8 cellular contexts compared by ENCODE assay signal in the genomic region with DNA sequence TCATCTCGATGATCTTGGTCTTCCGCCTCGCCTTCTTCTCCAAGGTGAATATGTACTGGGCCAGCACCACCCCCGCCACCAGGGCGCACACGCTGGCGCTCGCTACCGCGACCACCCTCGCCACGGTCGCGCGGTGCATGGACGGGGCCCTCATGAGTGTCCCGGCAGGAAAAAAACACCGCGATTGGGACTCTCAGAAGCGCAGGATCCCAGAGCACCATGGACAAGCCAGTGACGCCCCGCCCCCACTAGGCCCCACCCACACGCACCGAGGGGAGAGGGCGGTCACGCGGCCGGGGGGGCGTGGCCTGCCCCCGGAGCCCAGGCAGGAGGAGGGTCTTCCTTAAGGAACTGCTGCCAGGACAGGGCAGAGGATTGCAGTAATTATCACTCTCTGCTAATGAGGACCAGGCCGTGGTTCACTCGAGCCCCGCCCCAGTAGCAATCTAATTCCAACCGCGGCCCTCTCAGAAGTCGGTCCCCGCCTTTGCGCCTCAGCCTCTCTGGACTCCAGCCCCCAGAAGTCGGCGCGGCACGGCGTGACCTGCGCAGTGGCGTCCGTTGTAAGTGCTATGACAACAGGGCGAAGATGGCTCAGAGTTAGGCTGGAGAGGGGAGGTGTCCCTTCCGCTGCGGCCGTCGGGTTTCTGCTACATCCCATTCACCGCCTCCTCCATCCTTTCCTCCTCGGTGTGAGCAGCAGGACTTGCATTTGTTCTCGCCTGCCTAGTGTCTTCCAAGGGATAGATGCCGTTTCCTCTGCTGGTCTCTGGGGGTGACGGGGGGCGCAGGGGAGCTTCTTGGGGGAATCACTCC. TPM values are rescaled to one million over a fixed set of nuclear protein-coding genes. Genes with fewer than 3 reads are reported as not detected.
A peak's percentile ranks its signal among the peaks of the same experiment; 100 is the strongest.
DNase-seq lines count a peak whose midpoint lies in the region; ATAC-seq and TF ChIP-seq lines count a peak whose summit lies in the region.

A gene (plus strand): TSS at position 575 of the 816 bp plus-strand sequence. CDS start 16,689 bp downstream, outside the sequence.

- no peaks in the 10 kb centered on the region for H3K9me3 Mint-ChIP-seq in activated naive CD8-positive, alpha-beta T cell treated with anti-CD3 and anti-CD28 coated beads, Interleukin-2, amount 10 ng/mL, durations not matched to agents 7 days and 5 days
- H3K9me3 Mint-ChIP-seq in osteocyte (ENCODE audit: unreplicated experiment) = no peaks in the 10 kb centered on the region

- TF ChIP-seq CTCF in GM12873 (IDR thresholded peaks at IDR 0.05; ENCODE audit: insufficient read depth, low read depth, low read length, missing control alignments) = peak; percentile 13
- TF ChIP-seq CTCF in osteocyte (IDR thresholded peaks at IDR 0.05) = no peak
- no peak for TF ChIP-seq CTCF in thoracic aorta (IDR thresholded peaks at IDR 0.05)

- H3K27me3 ChIP-seq in thoracic aorta (replicated peaks; ENCODE audit: insufficient read depth) = no peaks in the 10 kb centered on the region

- no peaks in the 10 kb centered on the region for H3K36me3 ChIP-seq in thoracic aorta

- peaks cover 3% of the 10 kb centered on the region for H3K36me3 Mint-ChIP-seq in activated naive CD8-positive, alpha-beta T cell treated with anti-CD3 and anti-CD28 coated beads, Interleukin-2, amount 10 ng/mL, durations not matched to agents 7 days and 5 days
- no peaks in the 10 kb centered on the region for H3K36me3 Mint-ChIP-seq in osteocyte (ENCODE audit: unreplicated experiment)

- intact Hi-C loops in Right ventricle myocardium inferior (cut with DNase I) = no loop called here

- H3K27ac ChIP-seq in thoracic aorta = peak within 1 kb of the TSS; percentile 67 to 73

- ATAC-seq in HG02678 (IDR thresholded peaks at IDR 0.05; ENCODE audit: unreplicated experiment) (peak; percentile 100), Right ventricle myocardium inferior (peak; percentile 99), thoracic aorta (ENCODE audit: insufficient number of reproducible peaks, low FRiP score, low read depth) (peak; percentile 92)
- peak; percentile 99 for ATAC-seq in activated naive CD8-positive, alpha-beta T cell treated with anti-CD3 and anti-CD28 coated beads, Interleukin-2, amount 10 ng/mL, durations not matched to agents 7 days and 5 days (ENCODE audit: low read depth)

- H3K4me1 ChIP-seq in thoracic aorta (ENCODE audit: control insufficient read depth in 1 of 2, low read depth in 2 of 2) = peaks cover 14 to 15% of the 10 kb centered on the region in 2 donors

- H3K4me3 ChIP-seq in thoracic aorta = peak within 1 kb of the TSS; percentile 84

- peaks cover 15% of the 10 kb centered on the region for H3K4me1 Mint-ChIP-seq in activated naive CD8-positive, alpha-beta T cell treated with anti-CD3 and anti-CD28 coated beads, Interleukin-2, amount 10 ng/mL, durations not matched to agents 7 days and 5 days
- peaks cover 18% of the 10 kb centered on the region for H3K4me1 Mint-ChIP-seq in osteocyte (ENCODE audit: unreplicated experiment)

- peaks cover 3% of the 10 kb centered on the region for H3K27me3 Mint-ChIP-seq in activated naive CD8-positive, alpha-beta T cell treated with anti-CD3 and anti-CD28 coated beads, Interleukin-2, amount 10 ng/mL, durations not matched to agents 7 days and 5 days
- H3K27me3 Mint-ChIP-seq in osteocyte (ENCODE audit: unreplicated experiment) = peaks cover 5% of the 10 kb centered on the region

- no peaks in the 10 kb centered on the region for H3K9me3 ChIP-seq in thoracic aorta

- POLR2A ChIA-PET in activated naive CD8-positive, alpha-beta T cell treated with anti-CD3 and anti-CD28 coated beads, Interleukin-2, amount 10 ng/mL, durations not matched to agents 7 days and 5 days (lab: Charles Lee) = interaction anchor here (0.6 to 1.2 kb wide), 4 partner anchors 19 to 89 kb away, joined by 3 to 5 read pairs (median 4); a partner anchor contains a TSS

- peak within 1 kb of the TSS; percentile 96 for H3K4me3 Mint-ChIP-seq in activated naive CD8-positive, alpha-beta T cell treated with anti-CD3 and anti-CD28 coated beads, Interleukin-2, amount 10 ng/mL, durations not matched to agents 7 days and 5 days
- H3K4me3 Mint-ChIP-seq in osteocyte (ENCODE audit: unreplicated experiment) = peak within 1 kb of the TSS; percentile 90

- H3K27ac Mint-ChIP-seq in activated naive CD8-positive, alpha-beta T cell treated with anti-CD3 and anti-CD28 coated beads, Interleukin-2, amount 10 ng/mL, durations not matched to agents 7 days and 5 days = peak within 1 kb of the TSS; percentile 86
- peak within 1 kb of the TSS; percentile 85 for H3K27ac Mint-ChIP-seq in osteocyte (ENCODE audit: unreplicated experiment)

- peak; percentile 96 for DNase-seq in NCI-H1105 treated with DMSO at 0.1 percent for 48 hours (lab: John Stamatoyannopoulos, UW)
- peak; percentile 96 for DNase-seq in SKM-1 treated with dmso at 0.1 percent for 144 hours (lab: John Stamatoyannopoulos, UW; ENCODE audit: unreplicated experiment)
- peak; percentile 93 for DNase-seq in activated naive CD8-positive, alpha-beta T cell treated with anti-CD3 and anti-CD28 coated beads, Interleukin-2, amount 10 ng/mL, durations not matched to agents 7 days and 5 days
- DNase-seq in Right ventricle myocardium inferior (ENCODE audit: missing footprints) = peak; percentile 97
- DNase-seq in osteocyte (ENCODE audit: extremely low spot score, unreplicated experiment) = peak; percentile 96
- DNase-seq in thoracic aorta (ENCODE audit: low spot score) = peak; percentile 77

RNA-seq across cellular contexts. Expression of the gene that starts here (rescaled TPM):
- total RNA-seq in activated naive CD8-positive, alpha-beta T cell treated with anti-CD3 and anti-CD28 coated beads, Interleukin-2, amount 10 ng/mL, durations not matched to agents 7 days and 5 days = 10 to 100 TPM; 13.7 to 17.2 TPM
- total RNA-seq in Right ventricle myocardium inferior (10.2 TPM), osteocyte (22.6 and 25.1 TPM in 2 replicates), thoracic aorta (10 to 100 TPM; 23.0 to 28.6 TPM)

Comparison
In these comparisons a context has a peak if more than half of its experiments do, and no peak if none do; other contexts are left out.
1. Peak in every context shown above with its lines: DNase-seq, ATAC-seq, H3K4me3 ChIP-seq and H3K27ac ChIP-seq.